Comparison of ENCODE assay signal across 1 cellular context in the genomic region with DNA sequence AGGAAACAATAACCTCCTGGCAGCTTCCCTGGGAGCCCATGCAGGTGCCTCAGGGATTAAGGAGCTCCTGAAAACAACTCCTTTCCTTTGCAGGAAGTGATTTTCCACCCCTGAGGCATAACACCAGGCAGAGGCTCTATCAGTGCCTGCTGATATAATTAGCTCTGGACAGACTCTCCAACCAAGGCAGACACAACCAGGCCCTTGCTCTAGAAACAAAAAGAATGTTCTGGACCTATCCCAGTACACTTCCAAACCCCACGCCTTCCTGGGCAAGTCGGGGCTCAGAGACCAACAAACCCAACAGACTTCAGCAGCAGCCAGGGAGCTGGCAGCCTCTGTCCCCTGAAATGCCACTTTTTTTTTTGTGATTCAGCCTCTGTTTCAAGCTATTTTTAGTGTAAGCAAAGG.
TF ChIP-seq lines count a peak whose summit lies in the region.

No MANE protein-coding gene starts in this region.

TF ChIP-seq in IMR-90, 13 proteins besides CTCF, POLR2A, EP300 and RAD21:
- no peak for TF ChIP-seq NFE2L2 (IDR thresholded peaks at IDR 0.05; ENCODE audit: low read depth, low read length)
- TF ChIP-seq FOS (IDR thresholded peaks at IDR 0.05; ENCODE audit: low read depth, low read length) = no peak
- no peak for TF ChIP-seq RCOR1 (IDR thresholded peaks at IDR 0.05; ENCODE audit: insufficient replicate concordance, low read length)
